In genomic region chr2:128347701-128348504, GRCh38 we compare ENCODE assay signal across 9 cellular contexts. TPM values are rescaled to one million over a fixed set of nuclear protein-coding genes. Genes with fewer than 3 reads are reported as not detected.
DNase-seq lines count a peak whose midpoint lies in the region; ATAC-seq, FAIRE-seq and TF ChIP-seq lines count a peak whose summit lies in the region.
"Had no signal": no experiment of that assay in that cellular context is flagged by ENCODE, and none has a peak within 500 bp of the region (broad histone marks: within the 10 kb centered on the region; RNA-seq: fewer than 3 reads in every experiment).

No MANE protein-coding gene starts in this region.

- DNase-seq in C1 segment of cervical spinal cord (lab: John Stamatoyannopoulos, UW), result peak in 11 of 14 donors; percentile 16 to 86 (median 64)
- no peak for DNase-seq in SK-N-MC (ENCODE audit: low read depth, low spot score)
- peak; percentile 63 to 82 (median 68) for DNase-seq in pancreas
- no peak for DNase-seq in SK-N-DZ (ENCODE audit: low spot score)
- DNase-seq in posterior vena cava (ENCODE audit: low spot score), result no peak

- TF ChIP-seq POLR2A in gastroesophageal sphincter (IDR thresholded peaks at IDR 0.05), result no peak

- H3K4me3 ChIP-seq in SK-N-MC (no peak overlapping the region), gastroesophageal sphincter (no peak overlapping the region), pancreas (no peak overlapping the region)

- peak overlapping the region; percentile 39 for H3K9ac ChIP-seq in SK-N-MC (ENCODE audit: insufficient read length)

- no peaks in the 10 kb centered on the region for H3K36me3 ChIP-seq in SK-N-MC (ENCODE audit: insufficient read depth, low read length)
- no peaks in the 10 kb centered on the region for H3K36me3 ChIP-seq in gastroesophageal sphincter
- no peaks in the 10 kb centered on the region for H3K36me3 ChIP-seq in pancreas

- TF ChIP-seq CTCF in gastroesophageal sphincter (IDR thresholded peaks at IDR 0.05), result no peak
- TF ChIP-seq CTCF in pancreas (IDR thresholded peaks at IDR 0.05), result no peak

- H3K9me3 ChIP-seq in SK-N-MC (ENCODE audit: low read depth, low read length), result peaks cover 6% of the 10 kb centered on the region; the same call in 1 of the 2 replicates
- peaks cover 0 to 7% (median 0%) of the 10 kb centered on the region in 3 donors for H3K9me3 ChIP-seq in gastroesophageal sphincter
- H3K9me3 ChIP-seq in pancreas, result no peaks in the 10 kb centered on the region

- intact Hi-C loops in pancreas (cut with DNase I) (no loop called here), posterior vena cava (cut with DNase I) (no loop called here)

- no peak for TF ChIP-seq EP300 in gastroesophageal sphincter (IDR thresholded peaks at IDR 0.05)

- H3K27ac ChIP-seq in SK-N-MC, result peak overlapping the region; percentile 74
- H3K27ac ChIP-seq in gastroesophageal sphincter, result peak overlapping the region in 3 of 4 donors; percentile 75 to 79 (median 77)
- peak overlapping the region; percentile 54 to 71 (median 64) for H3K27ac ChIP-seq in pancreas

- no peak for FAIRE-seq in pancreas (lab: Jason Lieb, UNC)

- H3K27me3 ChIP-seq in gastroesophageal sphincter (no peaks in the 10 kb centered on the region), pancreas (no peaks in the 10 kb centered on the region)

- peak; percentile 95 for ATAC-seq in gastroesophageal sphincter
- peak; percentile 88 to 97 (median 92) for ATAC-seq in pancreas
- no peak for ATAC-seq in GM18511 (IDR thresholded peaks at IDR 0.05; ENCODE audit: unreplicated experiment)
- ATAC-seq in HG02759 (IDR thresholded peaks at IDR 0.05; ENCODE audit: unreplicated experiment), result no peak
- ATAC-seq: left colon had no signal

- WGBS in gastroesophageal sphincter (ENCODE audit: low coverage in 1 of 2), 2 donors, result 16% methylated on average over 8 of the region's 16 CpGs; no CpG with 5 or more reads in 1 of the 2 donors
- 25 to 29% methylated on average over 16 of the region's 16 CpGs for WGBS in pancreas, 2 donors

- H3K4me1 ChIP-seq in gastroesophageal sphincter (peaks cover 0 to 37% (median 18%) of the 10 kb centered on the region in 3 donors), pancreas (peaks cover 0 to 14% (median 13%) of the 10 kb centered on the region in 3 donors)

RNA-seq across cellular contexts. Expression of gene HS6ST1, which starts 29.2 kb away (rescaled TPM):
- 10 to 100 TPM; 20.5 to 43.6 (median 32.1) TPM for total RNA-seq in gastroesophageal sphincter
- total RNA-seq in pancreas, result 10 to 100 TPM; 20.7 to 47.8 (median 25.3) TPM
- 10 to 100 TPM; 24.5 to 28.4 TPM for polyA plus RNA-seq in pancreas
- polyA plus RNA-seq in SK-N-DZ (2014; cell fraction: cytosol; rRNA removed), result 19.7 and 20.5 TPM in 2 replicates
- polyA plus RNA-seq in SK-N-DZ (2014; cell fraction: nucleus; rRNA removed), result 10.5 and 11.1 TPM in 2 replicates
- total RNA-seq in posterior vena cava, result 10 to 100 TPM; 16.9 to 22.4 TPM

Comparison
In these comparisons a context has a peak if more than half of its experiments do, and no peak if none do; other contexts are left out.
1. DNase-seq: peak in C1 segment of cervical spinal cord (11 of 14) and pancreas (6 of 6); none in SK-N-MC (single experiment), SK-N-DZ (single experiment) and posterior vena cava (single experiment).
2. ATAC-seq: peak in gastroesophageal sphincter (single experiment) and pancreas (4 of 4); none in GM18511 (single experiment) and HG02759 (single experiment).
3. Peak in every context shown above with its lines, with median percentiles within 50 percentile points of each other: H3K27ac ChIP-seq.